Comparison of ENCODE assay signal across 7 cellular contexts in genomic region chr17:77449908-77450741, GRCh38.
DNase-seq lines count a peak whose midpoint lies in the region; ATAC-seq and TF ChIP-seq lines count a peak whose summit lies in the region.

No MANE protein-coding gene starts in this region.

- POLR2A ChIA-PET in HEK293T (lab: Yijun Ruan, JAX) = interaction anchor here (0.6 to 0.7 kb wide), 2 partner anchors 22 to 195 kb away, joined by 3 to 5 read pairs; no protein-coding TSS in a partner anchor

- no peak for DNase-seq in HEK293T (ENCODE audit: extremely low spot score)
- DNase-seq in dorsolateral prefrontal cortex = peak; percentile 74 to 94 (median 87)
- DNase-seq in memory B cell (ENCODE audit: low spot score in 2 of 2) = no peak
- DNase-seq in stimulated activated effector memory CD8-positive, alpha-beta T cell treated with anti-CD3 and anti-CD28 coated beads, Interleukin-12 subunit alpha, Interleukin-12 subunit beta, amount 100 ng/mL, for 72 hours (ENCODE audit: low spot score in 2 of 2) = peak in 1 of 2 donors; percentile 76
- DNase-seq in NCI-H2029 treated with DMSO at 0.1 percent for 48 hours (lab: John Stamatoyannopoulos, UW) = no peak
- no peak for DNase-seq in NCI-H1930 (lab: John Stamatoyannopoulos, UW)

- no peak for ATAC-seq in memory B cell (ENCODE audit: low read depth)
- ATAC-seq in stimulated activated effector memory CD8-positive, alpha-beta T cell treated with anti-CD3 and anti-CD28 coated beads, Interleukin-12 subunit alpha, Interleukin-12 subunit beta, amount 100 ng/mL, for 72 hours = peak; percentile 46

- H3K27me3 Mint-ChIP-seq in memory B cell = no peaks in the 10 kb centered on the region

- peaks cover 9% of the 10 kb centered on the region for H3K36me3 Mint-ChIP-seq in memory B cell
- H3K36me3 Mint-ChIP-seq in stimulated activated effector memory CD8-positive, alpha-beta T cell treated with anti-CD3 and anti-CD28 coated beads, Interleukin-12 subunit alpha, Interleukin-12 subunit beta, amount 100 ng/mL, for 72 hours = peaks cover 98% of the 10 kb centered on the region

- intact Hi-C loops in dorsolateral prefrontal cortex (cut with DNase I) = loop anchor here in 1 of 2 donors (2.0 kb wide), 2 partner anchors 19 to 45 kb away; no protein-coding TSS in a partner anchor

- peak overlapping the region; percentile 99 for H3K4me3 Mint-ChIP-seq in memory B cell
- H3K4me3 Mint-ChIP-seq in stimulated activated effector memory CD8-positive, alpha-beta T cell treated with anti-CD3 and anti-CD28 coated beads, Interleukin-12 subunit alpha, Interleukin-12 subunit beta, amount 100 ng/mL, for 72 hours = peak overlapping the region; percentile 86

- H3K9me3 Mint-ChIP-seq in memory B cell = no peaks in the 10 kb centered on the region
- no peaks in the 10 kb centered on the region for H3K9me3 Mint-ChIP-seq in stimulated activated effector memory CD8-positive, alpha-beta T cell treated with anti-CD3 and anti-CD28 coated beads, Interleukin-12 subunit alpha, Interleukin-12 subunit beta, amount 100 ng/mL, for 72 hours

- H3K4me3 ChIP-seq in WI38 (ENCODE audit: low read depth, low read length) (peak overlapping the region; percentile 57), dorsolateral prefrontal cortex (peak overlapping the region; percentile 42 to 87 (median 67))

- no peak for TF ChIP-seq CTCF in WI38 (IDR thresholded peaks at IDR 0.05; ENCODE audit: low read depth, low read length)
- TF ChIP-seq CTCF in dorsolateral prefrontal cortex (IDR thresholded peaks at IDR 0.05 in 54 of 56, conservative IDR thresholded peaks at IDR 0.05 in 2 of 56; ENCODE audit: low read depth in 1 of 56, partially characterized antibody in 56 of 56) = no peak

- no peaks in the 10 kb centered on the region for H3K27me3 ChIP-seq in dorsolateral prefrontal cortex

- peak overlapping the region; percentile 98 for H3K27ac Mint-ChIP-seq in memory B cell
- peak overlapping the region; percentile 98 for H3K27ac Mint-ChIP-seq in stimulated activated effector memory CD8-positive, alpha-beta T cell treated with anti-CD3 and anti-CD28 coated beads, Interleukin-12 subunit alpha, Interleukin-12 subunit beta, amount 100 ng/mL, for 72 hours

- H3K4me1 Mint-ChIP-seq in memory B cell = peaks cover 46% of the 10 kb centered on the region
- peaks cover 66% of the 10 kb centered on the region for H3K4me1 Mint-ChIP-seq in stimulated activated effector memory CD8-positive, alpha-beta T cell treated with anti-CD3 and anti-CD28 coated beads, Interleukin-12 subunit alpha, Interleukin-12 subunit beta, amount 100 ng/mL, for 72 hours

- CTCF ChIA-PET in HEK293T (lab: Yijun Ruan, JAX) = interaction anchor here (1.0 to 1.7 kb wide), 3 partner anchors 20 to 49 kb away, joined by 3 to 7 read pairs (median 4); no protein-coding TSS in a partner anchor

- peak overlapping the region; percentile 85 to 99 (median 97) for H3K27ac ChIP-seq in dorsolateral prefrontal cortex

TF ChIP-seq in HEK293T, 16 proteins besides CTCF, POLR2A, EP300 and RAD21:
- TF ChIP-seq, protein P1, sequence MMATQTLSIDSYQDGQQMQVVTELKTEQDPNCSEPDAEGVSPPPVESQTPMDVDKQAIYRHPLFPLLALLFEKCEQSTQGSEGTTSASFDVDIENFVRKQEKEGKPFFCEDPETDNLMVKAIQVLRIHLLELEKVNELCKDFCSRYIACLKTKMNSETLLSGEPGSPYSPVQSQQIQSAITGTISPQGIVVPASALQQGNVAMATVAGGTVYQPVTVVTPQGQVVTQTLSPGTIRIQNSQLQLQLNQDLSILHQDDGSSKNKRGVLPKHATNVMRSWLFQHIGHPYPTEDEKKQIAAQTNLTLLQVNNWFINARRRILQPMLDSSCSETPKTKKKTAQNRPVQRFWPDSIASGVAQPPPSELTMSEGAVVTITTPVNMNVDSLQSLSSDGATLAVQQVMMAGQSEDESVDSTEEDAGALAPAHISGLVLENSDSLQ (IDR thresholded peaks at IDR 0.05) = peak; percentile 71
- TF ChIP-seq ELF4 (IDR thresholded peaks at IDR 0.05) (no peak), CTBP1 (IDR thresholded peaks at IDR 0.05; ENCODE audit: borderline replicate concordance) (no peak), ZNF384 (IDR thresholded peaks at IDR 0.05) (no peak)

Comparison
In these comparisons a context has a peak if more than half of its experiments do, and no peak if none do; other contexts are left out.
1. DNase-seq: peak in dorsolateral prefrontal cortex (10 of 10); none in HEK293T (single experiment), memory B cell (0 of 2), NCI-H2029 treated with DMSO at 0.1 percent for 48 hours (single experiment) and NCI-H1930 (0 of 2).